In the genomic region with DNA sequence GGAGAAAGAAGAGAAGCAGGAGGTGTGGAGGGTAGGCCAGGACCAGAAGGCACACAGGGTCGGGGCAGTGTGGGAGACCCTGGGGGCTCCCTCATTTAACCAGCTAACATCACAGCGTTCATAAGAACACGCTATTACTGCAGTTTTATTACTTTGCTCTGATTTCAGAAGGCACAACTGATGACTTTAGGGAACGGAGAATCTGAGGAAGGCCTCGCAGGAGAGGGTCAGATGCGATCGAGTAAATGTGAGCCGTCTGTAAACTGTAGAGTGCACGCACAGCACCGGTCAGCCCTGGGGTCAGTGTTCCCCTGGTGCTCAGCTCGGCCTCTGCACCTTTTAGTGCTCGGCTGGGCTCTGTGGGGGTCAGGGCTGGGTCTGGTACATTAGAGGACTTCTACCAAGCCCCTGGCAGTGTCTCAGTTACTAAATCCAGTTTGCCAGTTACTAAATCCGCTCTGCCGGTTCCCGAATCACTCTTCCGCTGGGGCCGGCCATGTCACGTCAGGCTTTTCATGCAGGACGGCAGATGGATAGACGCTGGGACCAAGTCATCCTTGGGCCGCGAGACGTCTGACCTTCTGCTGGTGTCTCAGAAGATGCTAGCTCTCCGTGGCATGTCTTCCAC, we compare ENCODE assay signal across 9 cellular contexts.
DNase-seq lines count a peak whose midpoint lies in the region; ATAC-seq and TF ChIP-seq lines count a peak whose summit lies in the region.
"Had no signal": no experiment of that assay in that cellular context is flagged by ENCODE, and none has a peak within 500 bp of the region (broad histone marks: within the 10 kb centered on the region; RNA-seq: fewer than 3 reads in every experiment).

No MANE protein-coding gene starts in this region.

- H3K4me3 Mint-ChIP-seq in activated T-cell treated with anti-CD3 and anti-CD28 coated beads, Interleukin-2, amount 50 U/mL, for 72 hours, result peak overlapping the region; percentile 74 to 75
- peak overlapping the region; percentile 67 for H3K4me3 Mint-ChIP-seq in type B pancreatic cell

- H3K36me3 ChIP-seq in mesodermal cell (ENCODE audit: control insufficient read depth, insufficient read depth, low read length), result peaks cover 37% of the 10 kb centered on the region

- H3K27ac ChIP-seq in caudate nucleus (ENCODE audit: low read depth, low read length), result peak overlapping the region; percentile 18
- peak overlapping the region; percentile 86 for H3K27ac ChIP-seq in mesodermal cell (ENCODE audit: low read depth, low read length, severe bottlenecking)

- H3K36me3 Mint-ChIP-seq in activated T-cell treated with anti-CD3 and anti-CD28 coated beads, Interleukin-2, amount 50 U/mL, for 72 hours (ENCODE audit: insufficient read depth in 2 of 2), result peaks cover 21 to 54% of the 10 kb centered on the region in 2 donors
- peaks cover 27% of the 10 kb centered on the region for H3K36me3 Mint-ChIP-seq in type B pancreatic cell

- no peaks in the 10 kb centered on the region for H3K9me3 ChIP-seq in mesodermal cell (ENCODE audit: control insufficient read depth, low read length)

- H3K27ac Mint-ChIP-seq in activated T-cell treated with anti-CD3 and anti-CD28 coated beads, Interleukin-2, amount 50 U/mL, for 72 hours, result peak overlapping the region; percentile 83
- peak overlapping the region; percentile 89 for H3K27ac Mint-ChIP-seq in type B pancreatic cell

- 56 to 66% methylated on average over 21 of the region's 24 CpGs for WGBS in mesodermal cell (ENCODE audit: insufficient coverage in 2 of 2), 2 experiments

- H3K4me1 ChIP-seq in mesodermal cell (ENCODE audit: control insufficient read depth, insufficient read depth, low read length, poor library complexity, severe bottlenecking), result peaks cover 45% of the 10 kb centered on the region

- TF ChIP-seq CTCF in type B pancreatic cell (conservative IDR thresholded peaks at IDR 0.05), result no peak

- peaks cover 89% of the 10 kb centered on the region for H3K4me1 Mint-ChIP-seq in activated T-cell treated with anti-CD3 and anti-CD28 coated beads, Interleukin-2, amount 50 U/mL, for 72 hours (ENCODE audit: low read depth)
- peaks cover 69% of the 10 kb centered on the region for H3K4me1 Mint-ChIP-seq in type B pancreatic cell (ENCODE audit: unreplicated experiment)

- no peak for DNase-seq in activated T-cell treated with anti-CD3 and anti-CD28 coated beads, Interleukin-2, amount 50 U/mL, for 72 hours
- DNase-seq in activated T-cell treated with anti-CD3 and anti-CD28 coated beads, Interleukin-2, amount 50 U/mL, for 48 hours, result no peak
- peak in 1 of 61 donors; percentile 31 for DNase-seq in caudate nucleus (lab: John Stamatoyannopoulos, UW)
- no peak for DNase-seq in type B pancreatic cell (ENCODE audit: extremely low spot score, unreplicated experiment)
- DNase-seq in mucosa of gallbladder (ENCODE audit: low spot score), result no peak
- DNase-seq: NCI-H446 treated with DMSO at 0.1 percent for 48 hours had no signal

- peak overlapping the region; percentile 2 for H3K4me3 ChIP-seq in mesodermal cell (ENCODE audit: extremely low read depth, insufficient read depth, low read length, poor library complexity, severe bottlenecking)

- H3K9me3 Mint-ChIP-seq in activated T-cell treated with anti-CD3 and anti-CD28 coated beads, Interleukin-2, amount 50 U/mL, for 72 hours, result peaks cover 9 to 10% of the 10 kb centered on the region in 2 donors
- H3K9me3 Mint-ChIP-seq in type B pancreatic cell, result no peaks in the 10 kb centered on the region

- no peaks in the 10 kb centered on the region for H3K27me3 Mint-ChIP-seq in activated T-cell treated with anti-CD3 and anti-CD28 coated beads, Interleukin-2, amount 50 U/mL, for 72 hours (ENCODE audit: low read depth)
- no peaks in the 10 kb centered on the region for H3K27me3 Mint-ChIP-seq in type B pancreatic cell

- no peak for ATAC-seq in activated T-cell treated with anti-CD3 and anti-CD28 coated beads, Interleukin-2, amount 50 U/mL, for 72 hours (replicated peaks in 1 of 2)
- ATAC-seq in HG02610 (IDR thresholded peaks at IDR 0.05; ENCODE audit: unreplicated experiment), result no peak
- no peak for ATAC-seq in GM21515 (IDR thresholded peaks at IDR 0.05; ENCODE audit: unreplicated experiment)
